ENCODE assay signal across 11 cellular contexts in genomic region chr6:72728706-72729343, GRCh38.
"Had no signal": no experiment of that assay in that cellular context is flagged by ENCODE, and none has a peak within 500 bp of the region (broad histone marks: within the 10 kb centered on the region; RNA-seq: fewer than 3 reads in every experiment).

No MANE protein-coding gene starts in this region.

- H3K9me3 Mint-ChIP-seq: GM23338, H9, HFFc6 had no signal

- H3K4me1 ChIP-seq: HAP-1 had no signal

- H3K4me2 ChIP-seq: GM23338 had no signal

- H3K4me3 Mint-ChIP-seq: GM23338, H9, HFFc6 had no signal

- H3K9ac ChIP-seq: GM23248 had no signal

- FAIRE-seq: H1, H54 had no signal

- H3K27ac ChIP-seq: GM23248 had no signal

- DNase-seq: GM23248, GOT3, H7, H9, HCEC 1CT, HFFc6 had no signal

- ATAC-seq: GM23338, HCT116 had no signal

- H3K36me3 ChIP-seq: HAP-1 had no signal

- H3K9me3 ChIP-seq: HAP-1 had no signal

- H3K4me1 Mint-ChIP-seq: GM23338, H9 had no signal

- H3K27ac Mint-ChIP-seq: GM23338, H9, HFFc6 had no signal

- H2AFZ ChIP-seq: GM23248, GM23338 had no signal

- H3K4me3 ChIP-seq: GM23248, GM23338, HAP-1 had no signal
